Comparison of ENCODE assay signal across 3 cellular contexts in genomic region chr18:25175558-25175957, GRCh38.
"Had no signal": no experiment of that assay in that cellular context is flagged by ENCODE, and none has a peak within 500 bp of the region (broad histone marks: within the 10 kb centered on the region; RNA-seq: fewer than 3 reads in every experiment).

No MANE protein-coding gene starts in this region.

- H3K4me3 ChIP-seq: GM12878 had no signal

- DNase-seq: GDM1, GF-D8 had no signal
